ENCODE assay signal across 2 cellular contexts in genomic region chr3:119945286-119945685, GRCh38.
A peak's percentile ranks its signal among the peaks of the same experiment; 100 is the strongest.
TF ChIP-seq lines count a peak whose summit lies in the region.

No MANE protein-coding gene starts in this region.

TF ChIP-seq in SK-N-SH, 30 proteins besides CTCF, POLR2A, EP300 and RAD21 (continued from another document):
- TF ChIP-seq, protein P1, sequence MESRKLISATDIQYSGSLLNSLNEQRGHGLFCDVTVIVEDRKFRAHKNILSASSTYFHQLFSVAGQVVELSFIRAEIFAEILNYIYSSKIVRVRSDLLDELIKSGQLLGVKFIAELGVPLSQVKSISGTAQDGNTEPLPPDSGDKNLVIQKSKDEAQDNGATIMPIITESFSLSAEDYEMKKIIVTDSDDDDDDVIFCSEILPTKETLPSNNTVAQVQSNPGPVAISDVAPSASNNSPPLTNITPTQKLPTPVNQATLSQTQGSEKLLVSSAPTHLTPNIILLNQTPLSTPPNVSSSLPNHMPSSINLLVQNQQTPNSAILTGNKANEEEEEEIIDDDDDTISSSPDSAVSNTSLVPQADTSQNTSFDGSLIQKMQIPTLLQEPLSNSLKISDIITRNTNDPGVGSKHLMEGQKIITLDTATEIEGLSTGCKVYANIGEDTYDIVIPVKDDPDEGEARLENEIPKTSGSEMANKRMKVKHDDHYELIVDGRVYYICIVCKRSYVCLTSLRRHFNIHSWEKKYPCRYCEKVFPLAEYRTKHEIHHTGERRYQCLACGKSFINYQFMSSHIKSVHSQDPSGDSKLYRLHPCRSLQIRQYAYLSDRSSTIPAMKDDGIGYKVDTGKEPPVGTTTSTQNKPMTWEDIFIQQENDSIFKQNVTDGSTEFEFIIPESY (IDR thresholded peaks at IDR 0.05; ENCODE audit: borderline replicate concordance, low read depth) = no peak
- TF ChIP-seq USF2 (IDR thresholded peaks at IDR 0.05; ENCODE audit: borderline replicate concordance, low read depth, low read length) (no peak), RCOR1 (IDR thresholded peaks at IDR 0.05; ENCODE audit: low read length) (no peak), RXRA (IDR thresholded peaks at IDR 0.05; ENCODE audit: borderline replicate concordance, low read depth) (no peak), NFIC (IDR thresholded peaks at IDR 0.05; ENCODE audit: borderline replicate concordance) (no peak)

TF ChIP-seq in K562, 482 proteins besides CTCF, POLR2A, EP300 and RAD21 (continued from another document):
- TF ChIP-seq DACH1 (IDR thresholded peaks at IDR 0.05; ENCODE audit: partially characterized antibody) = peak; percentile 36
- TF ChIP-seq, protein P2, sequence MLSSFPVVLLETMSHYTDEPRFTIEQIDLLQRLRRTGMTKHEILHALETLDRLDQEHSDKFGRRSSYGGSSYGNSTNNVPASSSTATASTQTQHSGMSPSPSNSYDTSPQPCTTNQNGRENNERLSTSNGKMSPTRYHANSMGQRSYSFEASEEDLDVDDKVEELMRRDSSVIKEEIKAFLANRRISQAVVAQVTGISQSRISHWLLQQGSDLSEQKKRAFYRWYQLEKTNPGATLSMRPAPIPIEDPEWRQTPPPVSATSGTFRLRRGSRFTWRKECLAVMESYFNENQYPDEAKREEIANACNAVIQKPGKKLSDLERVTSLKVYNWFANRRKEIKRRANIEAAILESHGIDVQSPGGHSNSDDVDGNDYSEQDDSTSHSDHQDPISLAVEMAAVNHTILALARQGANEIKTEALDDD (IDR thresholded peaks at IDR 0.05) = peak; percentile 46; the same call in 1 of the 2 replicates
- peak; percentile 54 for TF ChIP-seq TCF3 (CRISPR knock-in tag; IDR thresholded peaks at IDR 0.05)
- TF ChIP-seq GABPB1 (CRISPR knock-in tag; IDR thresholded peaks at IDR 0.05) = no peak
- no peak for TF ChIP-seq IRF1 (CRISPR knock-in tag; IDR thresholded peaks at IDR 0.05; ENCODE audit: borderline replicate concordance)
- TF ChIP-seq RFX1 (IDR thresholded peaks at IDR 0.05) = no peak
- peak; percentile 69 for TF ChIP-seq TAL1 (IDR thresholded peaks at IDR 0.05)
- no peak for TF ChIP-seq ARHGAP35 (IDR thresholded peaks at IDR 0.05; ENCODE audit: partially characterized antibody)
- peak; percentile 82 to 83 for TF ChIP-seq KDM1A (IDR thresholded peaks at IDR 0.05)
- TF ChIP-seq, protein P3, sequence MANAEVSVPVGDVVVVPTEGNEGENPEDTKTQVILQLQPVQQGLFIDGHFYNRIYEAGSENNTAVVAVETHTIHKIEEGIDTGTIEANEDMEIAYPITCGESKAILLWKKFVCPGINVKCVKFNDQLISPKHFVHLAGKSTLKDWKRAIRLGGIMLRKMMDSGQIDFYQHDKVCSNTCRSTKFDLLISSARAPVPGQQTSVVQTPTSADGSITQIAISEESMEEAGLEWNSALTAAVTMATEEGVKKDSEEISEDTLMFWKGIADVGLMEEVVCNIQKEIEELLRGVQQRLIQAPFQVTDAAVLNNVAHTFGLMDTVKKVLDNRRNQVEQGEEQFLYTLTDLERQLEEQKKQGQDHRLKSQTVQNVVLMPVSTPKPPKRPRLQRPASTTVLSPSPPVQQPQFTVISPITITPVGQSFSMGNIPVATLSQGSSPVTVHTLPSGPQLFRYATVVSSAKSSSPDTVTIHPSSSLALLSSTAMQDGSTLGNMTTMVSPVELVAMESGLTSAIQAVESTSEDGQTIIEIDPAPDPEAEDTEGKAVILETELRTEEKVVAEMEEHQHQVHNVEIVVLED (CRISPR knock-in tag; IDR thresholded peaks at IDR 0.05) = no peak
- peak; percentile 71 for TF ChIP-seq ARID1B (IDR thresholded peaks at IDR 0.05)
- no peak for TF ChIP-seq GTF2F1 (IDR thresholded peaks at IDR 0.05; ENCODE audit: low read depth, low read length)
- TF ChIP-seq CBFA2T3 (IDR thresholded peaks at IDR 0.05) = peak; percentile 83
- TF ChIP-seq PHB2 (IDR thresholded peaks at IDR 0.05; ENCODE audit: low read depth) = no peak
- no peak for TF ChIP-seq ERF (CRISPR knock-in tag; IDR thresholded peaks at IDR 0.05)
- TF ChIP-seq CBFA2T2 (conservative IDR thresholded peaks at IDR 0.05) = peak; percentile 64
- TF ChIP-seq, protein P4, sequence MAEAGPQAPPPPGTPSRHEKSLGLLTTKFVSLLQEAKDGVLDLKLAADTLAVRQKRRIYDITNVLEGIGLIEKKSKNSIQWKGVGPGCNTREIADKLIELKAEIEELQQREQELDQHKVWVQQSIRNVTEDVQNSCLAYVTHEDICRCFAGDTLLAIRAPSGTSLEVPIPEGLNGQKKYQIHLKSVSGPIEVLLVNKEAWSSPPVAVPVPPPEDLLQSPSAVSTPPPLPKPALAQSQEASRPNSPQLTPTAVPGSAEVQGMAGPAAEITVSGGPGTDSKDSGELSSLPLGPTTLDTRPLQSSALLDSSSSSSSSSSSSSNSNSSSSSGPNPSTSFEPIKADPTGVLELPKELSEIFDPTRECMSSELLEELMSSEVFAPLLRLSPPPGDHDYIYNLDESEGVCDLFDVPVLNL (CRISPR knock-in tag; IDR thresholded peaks at IDR 0.05; ENCODE audit: low read depth) = no peak
- TF ChIP-seq POLR2AphosphoS2 (IDR thresholded peaks at IDR 0.05; ENCODE audit: low read length) = no peak
- TF ChIP-seq NELFE (IDR thresholded peaks at IDR 0.05; ENCODE audit: insufficient read depth, insufficient read length) = no peak
- TF ChIP-seq CHD4 (IDR thresholded peaks at IDR 0.05; ENCODE audit: insufficient read depth, insufficient replicate concordance, low read depth, low read length, poor library complexity, severe bottlenecking) = no peak
- no peak for TF ChIP-seq ZNF165 (CRISPR knock-in tag; IDR thresholded peaks at IDR 0.05; ENCODE audit: borderline replicate concordance)
- no peak for TF ChIP-seq ZNF41 (CRISPR knock-in tag; conservative IDR thresholded peaks at IDR 0.05)
- no peak for TF ChIP-seq NFIC (IDR thresholded peaks at IDR 0.05)
- peak; percentile 71 for TF ChIP-seq TEAD4 (IDR thresholded peaks at IDR 0.05; ENCODE audit: low read length)
- TF ChIP-seq TEAD4 (CRISPR knock-in tag; IDR thresholded peaks at IDR 0.05; ENCODE audit: borderline replicate concordance) = no peak
- TF ChIP-seq RNF219 (CRISPR knock-in tag; IDR thresholded peaks at IDR 0.05) = no peak
- no peak for TF ChIP-seq ZNF696 (CRISPR knock-in tag; conservative IDR thresholded peaks at IDR 0.05)
- no peak for TF ChIP-seq MYC (IDR thresholded peaks at IDR 0.05; ENCODE audit: low read depth, low read length)
- no peak for TF ChIP-seq MYC (CRISPR knock-in tag; IDR thresholded peaks at IDR 0.05; ENCODE audit: borderline replicate concordance, low read depth)
